Comparison of ENCODE assay signal across 15 cellular contexts in the genomic region with DNA sequence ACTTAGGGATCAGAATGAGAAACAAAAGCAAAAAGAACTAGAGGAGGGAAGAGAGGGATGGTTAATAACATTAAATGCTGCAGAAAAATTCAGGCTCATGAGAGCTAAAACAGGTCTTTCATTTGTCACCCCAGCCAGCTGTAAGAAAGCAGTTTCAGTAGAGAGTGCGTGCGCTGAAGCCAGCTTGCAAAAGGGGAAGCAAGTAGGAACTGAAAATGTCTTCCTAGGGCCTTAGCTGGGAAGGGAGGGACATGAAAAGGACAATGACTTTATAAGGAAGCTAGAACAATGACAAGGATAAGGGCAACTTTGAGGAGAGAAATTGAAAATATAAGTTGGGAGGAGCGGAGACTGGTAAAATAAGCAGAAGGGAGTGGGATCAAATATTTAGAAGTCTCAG. TPM values are rescaled to one million over a fixed set of nuclear protein-coding genes. Genes with fewer than 3 reads are reported as not detected.
DNase-seq lines count a peak whose midpoint lies in the region.
"Had no signal": no experiment of that assay in that cellular context is flagged by ENCODE, and none has a peak within 500 bp of the region (broad histone marks: within the 10 kb centered on the region; RNA-seq: fewer than 3 reads in every experiment).

No MANE protein-coding gene starts in this region.

- peak overlapping the region; percentile 29 for H3K27ac ChIP-seq in skeletal muscle tissue (ENCODE audit: low read depth, low read length)
- H3K27ac ChIP-seq: 22Rv1, prostate gland had no signal

- H3K4me1 ChIP-seq in skeletal muscle tissue (ENCODE audit: control insufficient read depth in 3 of 3, insufficient read depth in 3 of 3, low read length in 3 of 3), result peaks cover 13 to 25% (median 21%) of the 10 kb centered on the region in 3 donors

- no peak overlapping the region for H3K9ac ChIP-seq in skeletal muscle tissue (ENCODE audit: low read depth in 1 of 3, low read length in 3 of 3)

- H3K4me1 Mint-ChIP-seq in dendritic cell treated with granulocyte-macrophage colony-stimulating factor and Interleukin-4, amounts not matched to agents 40 ng/mL and 50 ng/mL, for 4 days (ENCODE audit: low read depth), result peaks cover 52% of the 10 kb centered on the region

- peak overlapping the region; percentile 94 for H3K27ac Mint-ChIP-seq in dendritic cell treated with granulocyte-macrophage colony-stimulating factor and Interleukin-4, amounts not matched to agents 40 ng/mL and 50 ng/mL, for 4 days
- H3K27ac Mint-ChIP-seq: activated T-cell treated with anti-CD3 and anti-CD28 coated beads, Interleukin-2, amount 50 U/mL, for 24 hours had no signal

- H3K4me3 Mint-ChIP-seq in dendritic cell treated with granulocyte-macrophage colony-stimulating factor and Interleukin-4, amounts not matched to agents 40 ng/mL and 50 ng/mL, for 4 days, result peak overlapping the region; percentile 52
- H3K4me3 Mint-ChIP-seq: activated T-cell treated with anti-CD3 and anti-CD28 coated beads, Interleukin-2, amount 50 U/mL, for 24 hours had no signal

- peaks cover 65% of the 10 kb centered on the region for H3K36me3 Mint-ChIP-seq in dendritic cell treated with granulocyte-macrophage colony-stimulating factor and Interleukin-4, amounts not matched to agents 40 ng/mL and 50 ng/mL, for 4 days (ENCODE audit: low read depth)

- no peaks in the 10 kb centered on the region for H3K27me3 Mint-ChIP-seq in dendritic cell treated with granulocyte-macrophage colony-stimulating factor and Interleukin-4, amounts not matched to agents 40 ng/mL and 50 ng/mL, for 4 days
- H3K27me3 Mint-ChIP-seq: activated T-cell treated with anti-CD3 and anti-CD28 coated beads, Interleukin-2, amount 50 U/mL, for 24 hours had no signal

- H3K9me3 ChIP-seq in skeletal muscle tissue (ENCODE audit: control insufficient read depth in 3 of 3, low read length in 3 of 3), result no peaks in the 10 kb centered on the region
- H3K9me3 ChIP-seq: HAP-1, prostate gland had no signal

- intact Hi-C loops in dendritic cell treated with granulocyte-macrophage colony-stimulating factor and Interleukin-4, amounts not matched to agents 40 ng/mL and 50 ng/mL, for 4 days (cut with micrococcal nuclease), result no loop called here

- DNase-seq in SKM-1 treated with dmso at 0.1 percent for 144 hours (lab: John Stamatoyannopoulos, UW; ENCODE audit: unreplicated experiment) (peak; percentile 55), SKM-1 (lab: John Stamatoyannopoulos, UW; ENCODE audit: unreplicated experiment) (no peak), NOMO-1 treated with dmso at 0.1 percent for 144 hours (lab: John Stamatoyannopoulos, UW; ENCODE audit: unreplicated experiment) (peak; percentile 62), G401 (ENCODE audit: low spot score) (no peak), NCI-H510A treated with DMSO at 0.1 percent for 48 hours (lab: John Stamatoyannopoulos, UW) (no peak), NCI-H510A (lab: John Stamatoyannopoulos, UW) (no peak)
- DNase-seq: activated T-cell treated with anti-CD3 and anti-CD28 coated beads, Interleukin-2, amount 50 U/mL, for 24 hours; central memory CD4-positive, alpha-beta T cell; DMS79 treated with DMSO at 0.1 percent for 48 hours; NCI-H748 treated with DMSO at 0.1 percent for 48 hours had no signal

- no peaks in the 10 kb centered on the region for H3K27me3 ChIP-seq in skeletal muscle tissue (ENCODE audit: control insufficient read depth in 3 of 3, insufficient read depth in 3 of 3, low read length in 3 of 3)

- peaks cover 8 to 19% (median 8%) of the 10 kb centered on the region in 3 donors for H3K36me3 ChIP-seq in skeletal muscle tissue (ENCODE audit: control insufficient read depth in 3 of 3, insufficient read depth in 3 of 3, low read length in 3 of 3)

- in situ Hi-C loops in G401 (cut with HindIII; ENCODE audit: low sequenced_read_pairs), result no loop called here

- H3K9me3 Mint-ChIP-seq in dendritic cell treated with granulocyte-macrophage colony-stimulating factor and Interleukin-4, amounts not matched to agents 40 ng/mL and 50 ng/mL, for 4 days, result no peaks in the 10 kb centered on the region
- H3K9me3 Mint-ChIP-seq: activated T-cell treated with anti-CD3 and anti-CD28 coated beads, Interleukin-2, amount 50 U/mL, for 24 hours had no signal

- no peak overlapping the region for H3K4me3 ChIP-seq in skeletal muscle tissue (ENCODE audit: low read length in 3 of 3)
- H3K4me3 ChIP-seq: HAP-1, prostate gland had no signal

RNA-seq across cellular contexts. Expression of a gene that starts 3.1 kb away (rescaled TPM):
- total RNA-seq in skeletal muscle tissue, result 54.8 TPM
- total RNA-seq in G401 (2014; rRNA removed; shearing (Covaris generic)), result 233 and 242 TPM in 2 replicates

RNA-seq across cellular contexts. Expression of a gene that starts 5.3 kb away (rescaled TPM):
- 26.6 TPM for total RNA-seq in skeletal muscle tissue
- total RNA-seq in G401 (2014; rRNA removed; shearing (Covaris generic)), result 125 and 136 TPM in 2 replicates

RNA-seq across cellular contexts. Expression of a gene that starts 44.2 kb away (rescaled TPM):
- total RNA-seq in skeletal muscle tissue, result 2.6 TPM
- total RNA-seq in G401 (2014; rRNA removed; shearing (Covaris generic)), result 24.4 and 26.9 TPM in 2 replicates

Comparison
In these comparisons a context has a peak if more than half of its experiments do, and no peak if none do; other contexts are left out.
1. DNase-seq: peak in SKM-1 treated with dmso at 0.1 percent for 144 hours (single experiment) and NOMO-1 treated with dmso at 0.1 percent for 144 hours (single experiment); none in SKM-1 (single experiment), G401 (single experiment), NCI-H510A treated with DMSO at 0.1 percent for 48 hours (single experiment) and NCI-H510A (single experiment).